Comparison of ENCODE assay signal across 10 cellular contexts in the genomic region with DNA sequence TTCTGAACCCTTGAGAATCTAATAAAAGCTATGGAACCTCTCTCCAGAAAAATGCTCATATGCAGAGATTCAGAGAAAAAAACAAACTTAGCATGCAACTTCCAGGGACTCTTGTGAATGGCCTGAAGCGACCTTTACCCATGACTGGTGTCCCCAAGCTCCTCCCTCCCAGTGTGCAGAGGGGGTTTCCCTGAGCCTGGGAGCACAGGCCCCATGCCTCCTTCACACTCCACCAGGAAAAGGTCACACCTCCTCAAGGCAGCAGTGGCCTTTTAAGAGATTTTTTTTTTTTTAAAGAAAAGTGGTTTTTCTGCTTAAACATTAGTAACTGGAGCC. TPM values are rescaled to one million over a fixed set of nuclear protein-coding genes. Genes with fewer than 3 reads are reported as not detected.
DNase-seq lines count a peak whose midpoint lies in the region; ATAC-seq and TF ChIP-seq lines count a peak whose summit lies in the region.
"Had no signal": no experiment of that assay in that cellular context is flagged by ENCODE, and none has a peak within 500 bp of the region (broad histone marks: within the 10 kb centered on the region; RNA-seq: fewer than 3 reads in every experiment).

No MANE protein-coding gene starts in this region.

- H3K4me1 ChIP-seq in BE2C (peaks cover 27% of the 10 kb centered on the region), endodermal cell (ENCODE audit: control insufficient read depth, insufficient read depth, low read length) (peaks cover 10% of the 10 kb centered on the region)

- intact Hi-C loops in Right ventricle myocardium inferior (cut with DNase I) = no loop called here

- H3K4me3 ChIP-seq in BE2C (ENCODE audit: low read depth, low read length) (0 out of 2 replicates have a peak overlapping the region, but pooled peaks have one; percentile 1), endodermal cell (ENCODE audit: low read length) (no peak overlapping the region)

- H3K9me3 Mint-ChIP-seq in endodermal cell = no peaks in the 10 kb centered on the region

- H3K36me3 Mint-ChIP-seq in endodermal cell (ENCODE audit: low read depth) = peaks cover 15% of the 10 kb centered on the region

- H3K27ac Mint-ChIP-seq in endodermal cell = peak overlapping the region; percentile 27

- peaks cover 38% of the 10 kb centered on the region for H3K4me1 Mint-ChIP-seq in endodermal cell

- WGBS in endodermal cell (ENCODE audit: insufficient coverage in 1 of 2, insufficient read length in 1 of 2), 2 experiments = 85 to 100% methylated on average over 1 of the region's 1 CpG

- H3K36me3 ChIP-seq in BE2C (no peaks in the 10 kb centered on the region; the same call in 1 of the 2 replicates), endodermal cell (ENCODE audit: control insufficient read depth, insufficient read depth, low read length) (no peaks in the 10 kb centered on the region)

- TF ChIP-seq CTCF in BE2C (IDR thresholded peaks at IDR 0.05; ENCODE audit: low read depth, low read length) (no peak), endodermal cell (conservative IDR thresholded peaks at IDR 0.05) (no peak), RWPE1 (conservative IDR thresholded peaks at IDR 0.05; ENCODE audit: low read depth) (no peak)

- H3K27me3 Mint-ChIP-seq in endodermal cell (ENCODE audit: insufficient read depth) = peaks cover 1% of the 10 kb centered on the region

- H3K27me3 ChIP-seq in BE2C (no peaks in the 10 kb centered on the region), endodermal cell (ENCODE audit: control insufficient read depth, insufficient read depth, low read length, poor library complexity, severe bottlenecking) (no peaks in the 10 kb centered on the region)

- POLR2A ChIA-PET in RWPE1 (lab: Yijun Ruan, JAX; ENCODE audit: low non-redundant PET) = no interaction called here

- CTCF ChIA-PET in RWPE1 (lab: Yijun Ruan, JAX) = interaction anchor here (0.6 kb wide), 1 partner anchor 51 kb away, joined by 5 read pairs; no protein-coding TSS in a partner anchor

- H3K9ac ChIP-seq in endodermal cell (ENCODE audit: extremely low read depth, low read length, poor library complexity, severe bottlenecking) = no peak overlapping the region

- ATAC-seq in GM19043 (IDR thresholded peaks at IDR 0.05; ENCODE audit: low read depth, unreplicated experiment) = peak; percentile 56
- peak; percentile 64 for ATAC-seq in HG03439 (IDR thresholded peaks at IDR 0.05; ENCODE audit: unreplicated experiment)
- ATAC-seq in Right ventricle myocardium inferior = no peak

- no peak overlapping the region for H3K27ac ChIP-seq in endodermal cell (ENCODE audit: low read depth, low read length)
- H3K27ac ChIP-seq in RWPE1 = no peak overlapping the region

- H3K4me3 Mint-ChIP-seq in endodermal cell = no peak overlapping the region

- H3K9me3 ChIP-seq in BE2C (no peaks in the 10 kb centered on the region), endodermal cell (ENCODE audit: control insufficient read depth, low read length) (no peaks in the 10 kb centered on the region)

- peak; percentile 58 for DNase-seq in BE2C
- DNase-seq in endodermal cell = no peak
- no peak for DNase-seq in Right ventricle myocardium inferior (ENCODE audit: missing footprints)
- DNase-seq in RWPE1 (ENCODE audit: low spot score) = no peak
- DNase-seq in superior temporal gyrus (ENCODE audit: extremely low spot score) = no peak
- no peak for DNase-seq in NCI-H2196 treated with DMSO at 0.1 percent for 48 hours (lab: John Stamatoyannopoulos, UW; ENCODE audit: unreplicated experiment)
- DNase-seq: NCI-H446 treated with DMSO at 0.1 percent for 48 hours had no signal

RNA-seq across cellular contexts. Expression of a gene that starts 13.3 kb away (rescaled TPM):
- polyA plus RNA-seq in BE2C (2012; ENCODE audit: insufficient read depth, insufficient read length, low read depth) = 14.8 TPM
- total RNA-seq in endodermal cell (100 to 1,000 TPM in 1 of 2 donors, 10 to 100 TPM in 1; 83.1 to 117 TPM), Right ventricle myocardium inferior (18.1 TPM)
- polyA plus RNA-seq in endodermal cell (2013, experiment 1 of 2) = 63.2 TPM
- 61.2 TPM for polyA plus RNA-seq in endodermal cell (2013, experiment 2 of 2)

RNA-seq across cellular contexts. Expression of a gene that starts 40.0 kb away (rescaled TPM):
- polyA plus RNA-seq in BE2C (2012; ENCODE audit: insufficient read depth, insufficient read length, low read depth) = 0.34 TPM
- not detected for total RNA-seq in endodermal cell
- polyA plus RNA-seq in endodermal cell (2013, experiment 1 of 2) = not detected
- polyA plus RNA-seq in endodermal cell (2013, experiment 2 of 2) = not detected
- total RNA-seq in Right ventricle myocardium inferior = not detected
- total RNA-seq: liver had no signal
